In genomic region chr2:218470454-218470853, GRCh38 we compare ENCODE assay signal across 15 cellular contexts. TPM values are rescaled to one million over a fixed set of nuclear protein-coding genes. Genes with fewer than 3 reads are reported as not detected.
A peak's percentile ranks its signal among the peaks of the same experiment; 100 is the strongest.
DNase-seq lines count a peak whose midpoint lies in the region; ATAC-seq and TF ChIP-seq lines count a peak whose summit lies in the region.
"Had no signal": no experiment of that assay in that cellular context is flagged by ENCODE, and none has a peak within 500 bp of the region (broad histone marks: within the 10 kb centered on the region; RNA-seq: fewer than 3 reads in every experiment).

No MANE protein-coding gene starts in this region.

- peaks cover 18% of the 10 kb centered on the region for H3K4me1 Mint-ChIP-seq in T-helper 2 cell treated with Interferon-gamma antibody and Interleukin-4, amounts not matched to agents 5 μg/mL and 100 μg/mL, for 36 hours (ENCODE audit: low read depth)
- peaks cover 23 to 24% (median 23%) of the 10 kb centered on the region in 3 donors for H3K4me1 Mint-ChIP-seq in IgD-negative memory B cell
- H3K4me1 Mint-ChIP-seq in dendritic cell treated with granulocyte-macrophage colony-stimulating factor and Interleukin-4, amounts not matched to agents 40 ng/mL and 50 ng/mL, for 4 days (ENCODE audit: low read depth): peaks cover 31% of the 10 kb centered on the region
- H3K4me1 Mint-ChIP-seq in nephron: no peaks in the 10 kb centered on the region

- H3K27ac Mint-ChIP-seq in T-helper 2 cell treated with Interferon-gamma antibody and Interleukin-4, amounts not matched to agents 5 μg/mL and 100 μg/mL, for 36 hours: peak overlapping the region; percentile 17
- H3K27ac Mint-ChIP-seq in IgD-negative memory B cell (peak overlapping the region in 2 of 3 donors; percentile 2 to 65), nephron (peak overlapping the region; percentile 28 to 59 (median 50))
- H3K27ac Mint-ChIP-seq in dendritic cell treated with granulocyte-macrophage colony-stimulating factor and Interleukin-4, amounts not matched to agents 40 ng/mL and 50 ng/mL, for 4 days: peak overlapping the region; percentile 43

- no peak for DNase-seq in T-helper 2 cell treated with Interferon-gamma antibody and Interleukin-4, amounts not matched to agents 5 μg/mL and 100 μg/mL, for 36 hours (ENCODE audit: low spot score)
- no peak for DNase-seq in T-helper 2 cell
- DNase-seq in H4 (ENCODE audit: low spot score): no peak
- DNase-seq in SKM-1 (lab: John Stamatoyannopoulos, UW; ENCODE audit: unreplicated experiment): no peak
- DNase-seq: Caco-2, HCEC 1CT, NCI-H146, NCI-H2107, NCI-H226, NCI-H69 had no signal

- no peaks in the 10 kb centered on the region for H3K27me3 Mint-ChIP-seq in T-helper 2 cell treated with Interferon-gamma antibody and Interleukin-4, amounts not matched to agents 5 μg/mL and 100 μg/mL, for 36 hours (ENCODE audit: low read depth)
- H3K27me3 Mint-ChIP-seq in IgD-negative memory B cell (no peaks in the 10 kb centered on the region), nephron (ENCODE audit: low read depth) (no peaks in the 10 kb centered on the region)
- no peaks in the 10 kb centered on the region for H3K27me3 Mint-ChIP-seq in dendritic cell treated with granulocyte-macrophage colony-stimulating factor and Interleukin-4, amounts not matched to agents 40 ng/mL and 50 ng/mL, for 4 days

- intact Hi-C loops in dendritic cell treated with granulocyte-macrophage colony-stimulating factor and Interleukin-4, amounts not matched to agents 40 ng/mL and 50 ng/mL, for 4 days (cut with micrococcal nuclease): no loop called here

- ATAC-seq in HG02588 (IDR thresholded peaks at IDR 0.05; ENCODE audit: unreplicated experiment): no peak

- no peaks in the 10 kb centered on the region for H3K9me3 Mint-ChIP-seq in T-helper 2 cell treated with Interferon-gamma antibody and Interleukin-4, amounts not matched to agents 5 μg/mL and 100 μg/mL, for 36 hours
- no peaks in the 10 kb centered on the region for H3K9me3 Mint-ChIP-seq in IgD-negative memory B cell
- H3K9me3 Mint-ChIP-seq in dendritic cell treated with granulocyte-macrophage colony-stimulating factor and Interleukin-4, amounts not matched to agents 40 ng/mL and 50 ng/mL, for 4 days: no peaks in the 10 kb centered on the region
- no peaks in the 10 kb centered on the region for H3K9me3 Mint-ChIP-seq in nephron

- H3K4me3 Mint-ChIP-seq in T-helper 2 cell treated with Interferon-gamma antibody and Interleukin-4, amounts not matched to agents 5 μg/mL and 100 μg/mL, for 36 hours: no peak overlapping the region
- H3K4me3 Mint-ChIP-seq in IgD-negative memory B cell (no peak overlapping the region), nephron (no peak overlapping the region)
- no peak overlapping the region for H3K4me3 Mint-ChIP-seq in dendritic cell treated with granulocyte-macrophage colony-stimulating factor and Interleukin-4, amounts not matched to agents 40 ng/mL and 50 ng/mL, for 4 days

- TF ChIP-seq CTCF in nephron (IDR thresholded peaks at IDR 0.05; ENCODE audit: unreplicated experiment in 3 of 3): no peak

- peaks cover 51% of the 10 kb centered on the region for H3K36me3 Mint-ChIP-seq in T-helper 2 cell treated with Interferon-gamma antibody and Interleukin-4, amounts not matched to agents 5 μg/mL and 100 μg/mL, for 36 hours (ENCODE audit: low read depth)
- peaks cover 4% of the 10 kb centered on the region for H3K36me3 Mint-ChIP-seq in IgD-negative memory B cell
- peaks cover 36% of the 10 kb centered on the region for H3K36me3 Mint-ChIP-seq in dendritic cell treated with granulocyte-macrophage colony-stimulating factor and Interleukin-4, amounts not matched to agents 40 ng/mL and 50 ng/mL, for 4 days (ENCODE audit: low read depth)
- H3K36me3 Mint-ChIP-seq in nephron (ENCODE audit: low read depth): peaks cover 47% of the 10 kb centered on the region

RNA-seq across cellular contexts. Expression of gene VIL1, which starts 51.5 kb away (rescaled TPM):
- polyA plus RNA-seq in IgD-negative memory B cell: 0.28 TPM
- total RNA-seq in H4 (2014; rRNA removed; shearing (Covaris generic)): not detected in 2 replicates
- total RNA-seq: A172 had no signal
